12 cellular contexts compared by ENCODE assay signal in the genomic region with DNA sequence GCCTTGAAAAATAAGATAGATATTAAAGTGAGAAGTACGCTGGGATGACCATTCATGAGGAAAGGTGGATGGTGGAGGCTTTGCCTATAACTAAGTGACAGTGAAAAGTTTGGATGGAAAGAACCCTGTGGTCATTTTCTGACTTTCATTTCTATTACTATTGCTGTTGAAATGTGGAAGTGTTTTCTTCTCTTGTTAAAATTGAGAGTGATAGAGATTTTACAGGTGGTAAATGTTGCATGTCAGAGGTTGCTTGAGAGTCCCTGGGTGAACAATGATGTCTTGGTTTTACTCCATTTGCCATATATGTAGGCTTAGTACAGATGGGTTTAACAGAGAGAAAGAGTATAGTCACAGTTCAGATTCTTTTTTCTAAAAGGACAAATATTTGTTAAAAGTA.
DNase-seq lines count a peak whose midpoint lies in the region; ATAC-seq lines count a peak whose summit lies in the region.
"Had no signal": no experiment of that assay in that cellular context is flagged by ENCODE, and none has a peak within 500 bp of the region (broad histone marks: within the 10 kb centered on the region; RNA-seq: fewer than 3 reads in every experiment).

No MANE protein-coding gene starts in this region.

- no peak overlapping the region for H3K4me3 Mint-ChIP-seq in activated T-cell treated with anti-CD3 and anti-CD28 coated beads, Interleukin-2, amount 50 U/mL, for 24 hours
- peak overlapping the region in 1 of 2 donors; percentile 61 for H3K4me3 Mint-ChIP-seq in stimulated activated naive B cell treated with anti-CD40 and anti-IgM and Interleukin-4, amounts not matched to agents 10 μg/mL and 1 μg/mL and 100 μg/mL, for 72 hours
- H3K4me3 Mint-ChIP-seq: endodermal cell had no signal

- no peaks in the 10 kb centered on the region for H3K9me3 Mint-ChIP-seq in activated T-cell treated with anti-CD3 and anti-CD28 coated beads, Interleukin-2, amount 50 U/mL, for 24 hours
- H3K9me3 Mint-ChIP-seq in stimulated activated naive B cell treated with anti-CD40 and anti-IgM and Interleukin-4, amounts not matched to agents 10 μg/mL and 1 μg/mL and 100 μg/mL, for 72 hours = peaks cover 0 to 6% of the 10 kb centered on the region in 2 donors
- H3K9me3 Mint-ChIP-seq: endodermal cell had no signal

- H3K36me3 Mint-ChIP-seq in activated T-cell treated with anti-CD3 and anti-CD28 coated beads, Interleukin-2, amount 50 U/mL, for 24 hours (ENCODE audit: low read depth) = peaks cover 6% of the 10 kb centered on the region
- H3K36me3 Mint-ChIP-seq in stimulated activated naive B cell treated with anti-CD40 and anti-IgM and Interleukin-4, amounts not matched to agents 10 μg/mL and 1 μg/mL and 100 μg/mL, for 72 hours = peaks cover 0 to 12% of the 10 kb centered on the region in 2 donors

- H3K27me3 Mint-ChIP-seq in activated T-cell treated with anti-CD3 and anti-CD28 coated beads, Interleukin-2, amount 50 U/mL, for 24 hours = no peaks in the 10 kb centered on the region
- no peaks in the 10 kb centered on the region for H3K27me3 Mint-ChIP-seq in stimulated activated naive B cell treated with anti-CD40 and anti-IgM and Interleukin-4, amounts not matched to agents 10 μg/mL and 1 μg/mL and 100 μg/mL, for 72 hours

- no peak for DNase-seq in activated T-cell treated with anti-CD3 and anti-CD28 coated beads, Interleukin-2, amount 50 U/mL, for 24 hours
- no peak for DNase-seq in activated T-cell treated with anti-CD3 and anti-CD28 coated beads, Interleukin-2, amount 50 U/mL, for 1 hour
- DNase-seq in stimulated activated naive B cell treated with anti-CD40 and anti-IgM and Interleukin-4, amounts not matched to agents 10 μg/mL and 1 μg/mL and 100 μg/mL, for 72 hours = no peak
- DNase-seq in stimulated activated CD4-positive, alpha-beta T cell treated with anti-CD3 and anti-CD28 coated beads, Interleukin-1b, Interleukin-23, amount 100 ng/mL, for 48 hours = no peak
- no peak for DNase-seq in DMS79 (lab: John Stamatoyannopoulos, UW)
- DNase-seq in NCI-H2196 (lab: John Stamatoyannopoulos, UW; ENCODE audit: unreplicated experiment) = no peak
- DNase-seq: endodermal cell, NCI-H1436, spleen had no signal

- ATAC-seq in GM21723 (IDR thresholded peaks at IDR 0.05; ENCODE audit: unreplicated experiment) (peak; percentile 82), HG03196 (IDR thresholded peaks at IDR 0.05; ENCODE audit: unreplicated experiment) (peak; percentile 70)
- peak; percentile 96 to 98 for ATAC-seq in stimulated activated naive B cell treated with anti-CD40 and anti-IgM and Interleukin-4, amounts not matched to agents 10 μg/mL and 1 μg/mL and 100 μg/mL, for 72 hours (replicated peaks)
- ATAC-seq: Panc1 had no signal

- peak overlapping the region; percentile 75 for H3K27ac Mint-ChIP-seq in activated T-cell treated with anti-CD3 and anti-CD28 coated beads, Interleukin-2, amount 50 U/mL, for 24 hours
- H3K27ac Mint-ChIP-seq in stimulated activated naive B cell treated with anti-CD40 and anti-IgM and Interleukin-4, amounts not matched to agents 10 μg/mL and 1 μg/mL and 100 μg/mL, for 72 hours = peak overlapping the region; percentile 61
- H3K27ac Mint-ChIP-seq: endodermal cell had no signal

- peaks cover 82% of the 10 kb centered on the region for H3K4me1 Mint-ChIP-seq in activated T-cell treated with anti-CD3 and anti-CD28 coated beads, Interleukin-2, amount 50 U/mL, for 24 hours (ENCODE audit: low read depth)
- H3K4me1 Mint-ChIP-seq in stimulated activated naive B cell treated with anti-CD40 and anti-IgM and Interleukin-4, amounts not matched to agents 10 μg/mL and 1 μg/mL and 100 μg/mL, for 72 hours = peaks cover 38 to 77% of the 10 kb centered on the region in 2 donors
